ENCODE assay signal across 1 cellular context in the genomic region with DNA sequence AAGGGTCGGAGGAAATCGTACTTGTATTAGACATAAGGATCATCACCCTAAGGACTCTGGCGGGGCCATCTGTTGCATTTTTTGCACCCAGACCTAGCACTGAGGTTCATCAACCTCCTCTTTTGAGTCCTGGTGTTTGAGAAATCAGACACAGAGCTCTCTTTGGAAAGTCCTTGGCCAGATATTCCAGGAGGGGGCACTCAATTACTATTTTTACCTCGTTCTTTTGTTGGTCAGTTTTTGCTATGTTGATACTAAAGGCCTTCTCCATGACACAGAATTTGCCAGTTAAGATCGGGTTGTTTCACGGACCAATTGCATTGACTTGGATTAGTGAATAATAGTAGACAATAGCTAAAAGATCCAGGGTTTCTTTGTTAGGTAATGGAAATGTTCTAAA.
TF ChIP-seq lines count a peak whose summit lies in the region.

No MANE protein-coding gene starts in this region.

TF ChIP-seq in GM23338, 12 proteins besides CTCF, POLR2A, EP300 and RAD21 (continued from another document):
- TF ChIP-seq EZH2 (IDR thresholded peaks at IDR 0.05; ENCODE audit: low read depth, unreplicated experiment) = no peak
- TF ChIP-seq NANOG (IDR thresholded peaks at IDR 0.05; ENCODE audit: borderline replicate concordance) = no peak
- TF ChIP-seq JUNB (IDR thresholded peaks at IDR 0.05; ENCODE audit: unreplicated experiment) = no peak
- no peak for TF ChIP-seq STAT1 (IDR thresholded peaks at IDR 0.05; ENCODE audit: unreplicated experiment)
- TF ChIP-seq ZNF331 (CRISPR knock-in tag; IDR thresholded peaks at IDR 0.05; ENCODE audit: low read depth) = no peak
- TF ChIP-seq CREB1 (CRISPR knock-in tag; IDR thresholded peaks at IDR 0.05; ENCODE audit: low read depth) = no peak
- no peak for TF ChIP-seq REST (IDR thresholded peaks at IDR 0.05; ENCODE audit: unreplicated experiment)
